19 cellular contexts compared by ENCODE assay signal in the genomic region with DNA sequence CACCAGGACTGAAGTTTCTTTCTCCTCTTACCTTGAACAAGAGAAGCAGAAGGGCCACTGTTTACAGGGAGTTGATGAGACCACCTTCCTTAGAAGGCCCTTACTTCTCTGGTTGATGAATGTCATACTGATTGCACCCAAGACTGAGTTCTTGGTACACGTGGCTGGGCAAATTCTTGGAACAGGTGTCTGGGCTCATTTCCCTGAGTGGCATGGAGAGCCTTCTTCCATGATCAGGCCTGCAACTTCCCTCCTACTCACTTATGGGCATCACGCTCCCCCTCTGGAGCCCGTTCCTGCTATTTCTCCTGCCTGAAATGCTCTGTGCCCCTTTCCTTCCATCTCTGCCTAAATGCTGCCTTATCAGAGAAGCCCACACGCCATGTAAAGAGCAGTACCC.
"Had no signal": no experiment of that assay in that cellular context is flagged by ENCODE, and none has a peak within 500 bp of the region (broad histone marks: within the 10 kb centered on the region; RNA-seq: fewer than 3 reads in every experiment).

No MANE protein-coding gene starts in this region.

- H3K27me3 Mint-ChIP-seq: naive thymus-derived CD8-positive, alpha-beta T cell; stimulated activated memory B cell treated with anti-CD40 and anti-IgM and Interleukin-4, amounts not matched to agents 10 μg/mL and 1 μg/mL and 100 μg/mL, for 72 hours; stimulated activated naive CD8-positive, alpha-beta T cell treated with anti-CD3 and anti-CD28 coated beads, Interleukin-15, Interleukin-2, amounts not matched to agents 100 ng/mL and 50 ng/mL, for 24 hours had no signal

- DNase-seq: cortex of kidney; dorsolateral prefrontal cortex; effector CD8-positive, alpha-beta T cell; foreskin melanocyte; head of caudate nucleus; hippocampal formation; left colon; mammary epithelial cell; naive thymus-derived CD8-positive, alpha-beta T cell; ovary; right cardiac atrium; spleen; stimulated activated CD4-positive, alpha-beta T cell treated with anti-CD3 and anti-CD28 coated beads, Interleukin-15, amount 100 ng/mL, for 24 hours; stimulated activated CD4-positive, alpha-beta T cell treated with anti-CD3 and anti-CD28 coated beads, Interleukin-1b, Interleukin-23, amount 100 ng/mL, for 48 hours; stimulated activated CD4-positive, alpha-beta T cell treated with anti-CD3 and anti-CD28 coated beads, Interleukin-4, amount 100 ng/mL, for 24 hours; tibial artery; upper lobe of right lung had no signal

- H3K4me3 Mint-ChIP-seq: naive thymus-derived CD8-positive, alpha-beta T cell; stimulated activated memory B cell treated with anti-CD40 and anti-IgM and Interleukin-4, amounts not matched to agents 10 μg/mL and 1 μg/mL and 100 μg/mL, for 72 hours; stimulated activated naive CD8-positive, alpha-beta T cell treated with anti-CD3 and anti-CD28 coated beads, Interleukin-15, Interleukin-2, amounts not matched to agents 100 ng/mL and 50 ng/mL, for 24 hours had no signal

- H3K27ac ChIP-seq: dorsolateral prefrontal cortex, ovary, spleen, tibial artery, upper lobe of right lung had no signal

- H3K4me1 Mint-ChIP-seq: naive thymus-derived CD8-positive, alpha-beta T cell; stimulated activated memory B cell treated with anti-CD40 and anti-IgM and Interleukin-4, amounts not matched to agents 10 μg/mL and 1 μg/mL and 100 μg/mL, for 72 hours had no signal

- H3K27ac Mint-ChIP-seq: naive thymus-derived CD8-positive, alpha-beta T cell; stimulated activated memory B cell treated with anti-CD40 and anti-IgM and Interleukin-4, amounts not matched to agents 10 μg/mL and 1 μg/mL and 100 μg/mL, for 72 hours; stimulated activated naive CD8-positive, alpha-beta T cell treated with anti-CD3 and anti-CD28 coated beads, Interleukin-15, Interleukin-2, amounts not matched to agents 100 ng/mL and 50 ng/mL, for 24 hours had no signal

- H3K9me3 Mint-ChIP-seq: stimulated activated naive CD8-positive, alpha-beta T cell treated with anti-CD3 and anti-CD28 coated beads, Interleukin-15, Interleukin-2, amounts not matched to agents 100 ng/mL and 50 ng/mL, for 24 hours had no signal

- H3K9me3 ChIP-seq: ovary, spleen, tibial artery, upper lobe of right lung had no signal

- H3K4me3 ChIP-seq: dorsolateral prefrontal cortex, ovary, spleen, tibial artery, upper lobe of right lung had no signal

- H3K36me3 ChIP-seq: ovary, spleen, tibial artery, upper lobe of right lung had no signal

- H3K4me1 ChIP-seq: upper lobe of right lung had no signal

- H3K36me3 Mint-ChIP-seq: naive thymus-derived CD8-positive, alpha-beta T cell; stimulated activated memory B cell treated with anti-CD40 and anti-IgM and Interleukin-4, amounts not matched to agents 10 μg/mL and 1 μg/mL and 100 μg/mL, for 72 hours had no signal

- ATAC-seq: left colon; naive thymus-derived CD8-positive, alpha-beta T cell; right cardiac atrium; stimulated activated memory B cell treated with anti-CD40 and anti-IgM and Interleukin-4, amounts not matched to agents 10 μg/mL and 1 μg/mL and 100 μg/mL, for 72 hours; upper lobe of right lung had no signal

- H3K27me3 ChIP-seq: dorsolateral prefrontal cortex, ovary, spleen, tibial artery, upper lobe of right lung had no signal
